ENCODE assay signal across 8 cellular contexts in the genomic region with DNA sequence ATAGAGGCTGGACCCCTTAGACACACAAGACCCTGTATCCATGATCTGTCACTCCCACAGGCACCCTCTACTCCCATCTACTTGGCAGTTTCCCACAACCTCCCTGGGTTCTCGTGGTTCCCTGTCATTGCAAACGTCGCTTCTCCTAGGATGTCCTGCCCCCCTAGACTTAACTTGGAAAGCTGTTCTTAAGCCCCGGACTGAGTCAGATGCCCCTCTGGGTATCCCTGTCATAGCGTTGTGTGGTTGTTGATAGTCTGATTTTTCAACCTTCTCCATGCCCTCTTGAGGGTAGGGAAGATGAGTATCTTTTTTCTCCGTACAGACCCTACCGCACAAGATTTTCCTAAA.
DNase-seq lines count a peak whose midpoint lies in the region; ATAC-seq, FAIRE-seq and TF ChIP-seq lines count a peak whose summit lies in the region.

No MANE protein-coding gene starts in this region.

- H3K9me3 Mint-ChIP-seq in dendritic cell treated with granulocyte-macrophage colony-stimulating factor and Interleukin-4, amounts not matched to agents 40 ng/mL and 50 ng/mL, for 4 days = no peaks in the 10 kb centered on the region
- H3K9me3 Mint-ChIP-seq in nephron progenitor cell = no peaks in the 10 kb centered on the region

- CTCF ChIA-PET in AG04449 (lab: Yijun Ruan, JAX) = interaction anchor here (0.7 to 6.0 kb wide), 9 partner anchors 9 to 360 kb away, joined by 3 to 114 read pairs (median 5); no protein-coding TSS in a partner anchor

- peak overlapping the region; percentile 41 for H3K27ac Mint-ChIP-seq in dendritic cell treated with granulocyte-macrophage colony-stimulating factor and Interleukin-4, amounts not matched to agents 40 ng/mL and 50 ng/mL, for 4 days
- peak overlapping the region; percentile 61 for H3K27ac Mint-ChIP-seq in nephron progenitor cell

- ATAC-seq in GM18868 (IDR thresholded peaks at IDR 0.05; ENCODE audit: unreplicated experiment) = peak; percentile 3

- POLR2A ChIA-PET in AG04449 (lab: Yijun Ruan, JAX) = interaction anchor here (4.2 kb wide), 1 partner anchor 85 kb away, joined by 30 read pairs; no protein-coding TSS in a partner anchor

- peak overlapping the region; percentile 75 for H3K4me3 ChIP-seq in AG04449 (ENCODE audit: low read depth, low read length)

- FAIRE-seq in D721Med (lab: Jason Lieb, UNC) = no peak

- no peaks in the 10 kb centered on the region for H3K27me3 Mint-ChIP-seq in dendritic cell treated with granulocyte-macrophage colony-stimulating factor and Interleukin-4, amounts not matched to agents 40 ng/mL and 50 ng/mL, for 4 days
- H3K27me3 Mint-ChIP-seq in nephron progenitor cell (ENCODE audit: low read depth, poor library complexity) = peaks cover 3% of the 10 kb centered on the region

- no peak overlapping the region for H3K4me3 Mint-ChIP-seq in dendritic cell treated with granulocyte-macrophage colony-stimulating factor and Interleukin-4, amounts not matched to agents 40 ng/mL and 50 ng/mL, for 4 days
- H3K4me3 Mint-ChIP-seq in nephron progenitor cell = peak overlapping the region; percentile 83

- DNase-seq in AG04449 (ENCODE audit: low read depth, low spot score) = no peak
- DNase-seq in NCI-H82 treated with DMSO at 0.1 percent for 48 hours (lab: John Stamatoyannopoulos, UW; ENCODE audit: unreplicated experiment) = peak; percentile 72
- DNase-seq in nephron progenitor cell = no peak
- no peak for DNase-seq in NCI-H1436 (lab: John Stamatoyannopoulos, UW)
- DNase-seq in iPS-NIHi7 (ENCODE audit: extremely low spot score) = no peak
- DNase-seq in D721Med (ENCODE audit: insufficient read length, low spot score) = no peak

- TF ChIP-seq CTCF in AG04449 (IDR thresholded peaks at IDR 0.05; ENCODE audit: insufficient read depth, low read length, missing control alignments) (no peak), nephron progenitor cell (IDR thresholded peaks at IDR 0.05) (no peak), D721Med (IDR thresholded peaks at IDR 0.05; ENCODE audit: insufficient read depth, missing control alignments) (no peak)

- intact Hi-C loops in dendritic cell treated with granulocyte-macrophage colony-stimulating factor and Interleukin-4, amounts not matched to agents 40 ng/mL and 50 ng/mL, for 4 days (cut with micrococcal nuclease) = loop anchor here (5.0 kb wide), 2 partner anchors 35 to 360 kb away; partner anchors contain the start of gene TRNAU1AP

- H3K36me3 Mint-ChIP-seq in dendritic cell treated with granulocyte-macrophage colony-stimulating factor and Interleukin-4, amounts not matched to agents 40 ng/mL and 50 ng/mL, for 4 days (ENCODE audit: low read depth) = peaks cover 30% of the 10 kb centered on the region
- peaks cover 31% of the 10 kb centered on the region for H3K36me3 Mint-ChIP-seq in nephron progenitor cell (ENCODE audit: low read depth)

- H3K4me1 Mint-ChIP-seq in dendritic cell treated with granulocyte-macrophage colony-stimulating factor and Interleukin-4, amounts not matched to agents 40 ng/mL and 50 ng/mL, for 4 days (ENCODE audit: low read depth) = peaks cover 32% of the 10 kb centered on the region
- H3K4me1 Mint-ChIP-seq in nephron progenitor cell = peaks cover 43% of the 10 kb centered on the region
